Comparison of ENCODE assay signal across 17 cellular contexts in genomic region chr10:63393050-63393449, GRCh38.
DNase-seq lines count a peak whose midpoint lies in the region; ATAC-seq, FAIRE-seq and TF ChIP-seq lines count a peak whose summit lies in the region.
"Had no signal": no experiment of that assay in that cellular context is flagged by ENCODE, and none has a peak within 500 bp of the region (broad histone marks: within the 10 kb centered on the region; RNA-seq: fewer than 3 reads in every experiment).

No MANE protein-coding gene starts in this region.

- no peak for ATAC-seq in HepG2
- ATAC-seq in right lobe of liver, result no peak
- ATAC-seq in T-helper 17 cell, result no peak
- no peak for ATAC-seq in K562
- ATAC-seq in PC-3, result no peak

- TF ChIP-seq RAD21 in HepG2 (CRISPR knock-in tag; IDR thresholded peaks at IDR 0.05) (no peak), K562 (CRISPR knock-in tag; conservative IDR thresholded peaks at IDR 0.05 in 1 of 2, IDR thresholded peaks at IDR 0.05 in 1 of 2) (no peak)

- no peaks in the 10 kb centered on the region for H3K9me2 ChIP-seq in PC-3 (replicated peaks; ENCODE audit: low read length)

- POLR2A ChIA-PET in HepG2 (lab: Yijun Ruan, JAX) (no interaction called here), K562 (lab: Yijun Ruan, JAX) (no interaction called here), PC-3 (lab: Charles Lee; ENCODE audit: unreplicated experiment) (no interaction called here)

- no peaks in the 10 kb centered on the region for H3K4me1 ChIP-seq in HepG2 (ENCODE audit: insufficient read depth, low read length)
- peaks cover 0 to 8% (median 0%) of the 10 kb centered on the region in 4 donors for H3K4me1 ChIP-seq in right lobe of liver
- peaks cover 0 to 5% of the 10 kb centered on the region in 2 experiments; a peak in 2 of 5 replicates for H3K4me1 ChIP-seq in K562 (replicated peaks in 1 of 2; ENCODE audit: control insufficient read depth in 2 of 2, insufficient read depth in 2 of 2, low read length in 2 of 2)
- H3K4me1 ChIP-seq in PC-3 (ENCODE audit: insufficient read depth, low read length), result peaks cover 7% of the 10 kb centered on the region; the same call in 1 of the 2 replicates

- 0 out of 2 replicates have a peak, but pooled peaks cover 3% of the 10 kb centered on the region for H4K20me1 ChIP-seq in HepG2 (ENCODE audit: insufficient read depth, low read length)
- H4K20me1 ChIP-seq in K562 (replicated peaks; ENCODE audit: control insufficient read depth, insufficient read depth, low read length), result no peaks in the 10 kb centered on the region
- peaks cover 8% of the 10 kb centered on the region for H4K20me1 ChIP-seq in PC-3 (ENCODE audit: low read length)

- H3K9me3 ChIP-seq in HepG2 (ENCODE audit: low read length), result no peaks in the 10 kb centered on the region
- H3K9me3 ChIP-seq in right lobe of liver, result no peaks in the 10 kb centered on the region
- H3K9me3 ChIP-seq in T-helper 17 cell (ENCODE audit: control insufficient read depth, low read length, poor library complexity, severe bottlenecking), result no peaks in the 10 kb centered on the region
- H3K9me3 ChIP-seq in K562 (replicated peaks; ENCODE audit: control insufficient read depth, insufficient read depth, low read depth, low read length), result no peaks in the 10 kb centered on the region
- no peaks in the 10 kb centered on the region for H3K9me3 ChIP-seq in PC-3 (ENCODE audit: low read length)

- no peaks in the 10 kb centered on the region for H3F3A ChIP-seq in PC-3 (ENCODE audit: low read length, unreplicated experiment)

- TF ChIP-seq EP300 in HepG2 (IDR thresholded peaks at IDR 0.05; ENCODE audit: low read depth in 2 of 2, low read length in 2 of 2) (no peak), HepG2 (CRISPR knock-in tag; IDR thresholded peaks at IDR 0.05; ENCODE audit: borderline replicate concordance) (no peak), K562 (IDR thresholded peaks at IDR 0.05; ENCODE audit: low read length) (no peak)

- H3K36me3 ChIP-seq in HepG2 (replicated peaks in 1 of 2; ENCODE audit: control insufficient read depth in 1 of 2, insufficient read depth in 2 of 2, low read length in 2 of 2), result 0 out of 5 replicates have a peak, but pooled peaks cover 0 to 4% of the 10 kb centered on the region in 2 experiments
- H3K36me3 ChIP-seq in right lobe of liver, result no peaks in the 10 kb centered on the region
- no peaks in the 10 kb centered on the region for H3K36me3 ChIP-seq in K562 (ENCODE audit: control insufficient read depth, insufficient read depth, low read length)
- no peaks in the 10 kb centered on the region; the same call in 1 of the 2 replicates for H3K36me3 ChIP-seq in PC-3 (ENCODE audit: low read depth, low read length)

- no peak for FAIRE-seq in HepG2 (lab: Jason Lieb, UNC)
- no peak for FAIRE-seq in K562 (lab: Jason Lieb, UNC)
- FAIRE-seq: GM12892 had no signal

- H3K79me2 ChIP-seq in HepG2 (ENCODE audit: insufficient read depth, low read length), result peaks cover 62% of the 10 kb centered on the region
- H3K79me2 ChIP-seq in K562 (ENCODE audit: control insufficient read depth, insufficient read depth, low read length), result peaks cover 56% of the 10 kb centered on the region
- H3K79me2 ChIP-seq in PC-3 (ENCODE audit: low read length), result peaks cover 84% of the 10 kb centered on the region

- no TSS peak for BruUV-seq in HepG2 (replicated peaks; lab: Mats Ljungman, UMichigan)
- BruUV-seq in K562 (replicated peaks; lab: Mats Ljungman, UMichigan), result no TSS peak
- BruUV-seq in PC-3 (replicated peaks; lab: Mats Ljungman, UMichigan), result no TSS peak

- no peak overlapping the region for H3K4me2 ChIP-seq in HepG2 (ENCODE audit: low read depth, low read length)
- no peak overlapping the region for H3K4me2 ChIP-seq in K562 (ENCODE audit: insufficient read depth, low read length)
- H3K4me2 ChIP-seq in PC-3 (ENCODE audit: low read length), result no peak overlapping the region
- H3K4me2 ChIP-seq: BLaER1 treated with 17β-estradiol and CSF1 and Interleukin-3, amounts not matched to agents 10 nM and 100 nM had no signal

- H2AFZ ChIP-seq in HepG2 (ENCODE audit: low read length), result no peak overlapping the region
- no peak overlapping the region for H2AFZ ChIP-seq in K562 (ENCODE audit: low read depth, low read length)
- no peak overlapping the region for H2AFZ ChIP-seq in PC-3 (ENCODE audit: low read length)

- no peak overlapping the region for H3K4me3 ChIP-seq in HepG2 (replicated peaks in 1 of 3; ENCODE audit: insufficient read depth in 1 of 3, low read depth in 2 of 3, low read length in 3 of 3)
- H3K4me3 ChIP-seq in right lobe of liver, result no peak overlapping the region
- no peak overlapping the region for H3K4me3 ChIP-seq in K562
- no peak overlapping the region for H3K4me3 ChIP-seq in PC-3 (ENCODE audit: low read length)
- H3K4me3 ChIP-seq: BLaER1 treated with 17β-estradiol and CSF1 and Interleukin-3, amounts not matched to agents 10 nM and 100 nM had no signal

- in situ Hi-C loops in HepG2 (cut with HindIII; ENCODE audit: extremely low pct_ligation_motif_present, low pct_unique_long_range_greater_than_20kb) (no loop called here), K562 (cut with MboI) (no loop called here)

- no peak for DNase-seq in HepG2 (ENCODE audit: low spot score)
- no peak for DNase-seq in right lobe of liver
- no peak for DNase-seq in T-helper 17 cell
- DNase-seq in K562 (ENCODE audit: extremely low read depth in 1 of 4, low spot score in 3 of 4), result no peak
- no peak for DNase-seq in PC-3
- DNase-seq in AG08395 (ENCODE audit: low spot score), result no peak
- DNase-seq in COLO668 (lab: John Stamatoyannopoulos, UW; ENCODE audit: unreplicated experiment), result no peak
- DNase-seq: 8988T; CD4-positive, alpha-beta T cell; DMS153; DMS79; GDM1; GOT3; H9 had no signal

- TF ChIP-seq CTCF in HepG2 (CRISPR knock-in tag; IDR thresholded peaks at IDR 0.05) (no peak), right lobe of liver (IDR thresholded peaks at IDR 0.05) (no peak), K562 (IDR thresholded peaks at IDR 0.05 in 2 of 3, conservative IDR thresholded peaks at IDR 0.05 in 1 of 3; ENCODE audit: insufficient read depth in 2 of 3, low read depth in 1 of 3, low read length in 3 of 3) (no peak), PC-3 (conservative IDR thresholded peaks at IDR 0.05; ENCODE audit: low read depth, low read length) (no peak)

- peaks cover 5% of the 10 kb centered on the region for H3K36me3 Mint-ChIP-seq in T-helper 17 cell (ENCODE audit: low read depth)

- H3K9me1 ChIP-seq in K562 (ENCODE audit: control insufficient read depth, insufficient read depth, low read length), result no peaks in the 10 kb centered on the region

- H3K27ac ChIP-seq in HepG2 (ENCODE audit: extremely low read length, insufficient read depth, low read length), result no peak overlapping the region
- no peak overlapping the region for H3K27ac ChIP-seq in right lobe of liver
- no peak overlapping the region for H3K27ac ChIP-seq in K562 (ENCODE audit: extremely low read depth, low read depth, low read length)
- no peak overlapping the region for H3K27ac ChIP-seq in PC-3 (ENCODE audit: low read length)
- H3K27ac ChIP-seq: BLaER1 treated with 17β-estradiol and CSF1 and Interleukin-3, amounts not matched to agents 10 nM and 100 nM had no signal

- H3K27ac Mint-ChIP-seq in T-helper 17 cell, result peak overlapping the region; percentile 54
- H3K27ac Mint-ChIP-seq: CD4-positive, alpha-beta T cell had no signal

- peak overlapping the region; percentile 47 for H3K4me3 Mint-ChIP-seq in T-helper 17 cell
- H3K4me3 Mint-ChIP-seq: B cell; CD4-positive, alpha-beta T cell; H9 had no signal

- H3K9ac ChIP-seq in HepG2 (ENCODE audit: insufficient read depth, low read depth, low read length) (no peak overlapping the region), K562 (ENCODE audit: insufficient read depth in 1 of 2, low read depth in 2 of 2, low read length in 2 of 2) (no peak overlapping the region), PC-3 (ENCODE audit: low read length) (no peak overlapping the region)
- H3K9ac ChIP-seq: BLaER1 treated with 17β-estradiol and CSF1 and Interleukin-3, amounts not matched to agents 10 nM and 100 nM had no signal

- TF ChIP-seq POLR2A in HepG2 (IDR thresholded peaks at IDR 0.05; ENCODE audit: insufficient read depth in 1 of 2, low read depth in 2 of 2, low read length in 2 of 2) (no peak), right lobe of liver (IDR thresholded peaks at IDR 0.05) (no peak), K562 (conservative IDR thresholded peaks at IDR 0.05) (no peak)

- intact Hi-C loops in HepG2 (cut with micrococcal nuclease; ENCODE audit: unreplicated experiment), result no loop called here
- intact Hi-C loops in right lobe of liver (cut with DNase I), result no loop called here
- intact Hi-C loops in K562 (cut with micrococcal nuclease), result no loop called here
- intact Hi-C loops in PC-3 (cut with micrococcal nuclease), result no loop called here

- H3K27me3 ChIP-seq in HepG2 (ENCODE audit: control insufficient read depth in 1 of 2, insufficient read depth in 2 of 2, low read length in 2 of 2) (no peaks in the 10 kb centered on the region), right lobe of liver (no peaks in the 10 kb centered on the region), K562 (ENCODE audit: control insufficient read depth in 2 of 2, insufficient read depth in 2 of 2, low read length in 2 of 2) (no peaks in the 10 kb centered on the region), PC-3 (ENCODE audit: low read length) (no peaks in the 10 kb centered on the region)
- H3K27me3 ChIP-seq: BLaER1 treated with 17β-estradiol and CSF1 and Interleukin-3, amounts not matched to agents 10 nM and 100 nM had no signal

- WGBS in HepG2 (ENCODE audit: low lambda C conversion rate), result 96% methylated on average over 7 of the region's 7 CpGs
- 83% methylated on average over 6 of the region's 7 CpGs for WGBS in right lobe of liver (ENCODE audit: insufficient coverage, low coverage, low lambda C conversion rate, missing lambda C conversion rate)
- whole genome bisulfite sequencing in K562 (ENCODE audit: insufficient coverage, low coverage, missing lambda C conversion rate), result 96% methylated on average over 7 of the region's 7 CpGs

- H3K4me1 Mint-ChIP-seq in T-helper 17 cell, result peaks cover 27% of the 10 kb centered on the region

- no peaks in the 10 kb centered on the region for H3K27me3 Mint-ChIP-seq in T-helper 17 cell
- H3K27me3 Mint-ChIP-seq: B cell; CD4-positive, alpha-beta T cell had no signal

- CTCF ChIA-PET in HepG2 (lab: Yijun Ruan, JAX; ENCODE audit: low intra/inter-chr PET ratio, low total read pairs) (no interaction called here), K562 (lab: Yijun Ruan, JAX; ENCODE audit: low intra/inter-chr PET ratio) (no interaction called here), PC-3 (lab: Charles Lee) (no interaction called here)

TF ChIP-seq in HepG2, 621 proteins besides CTCF, POLR2A, EP300 and RAD21 (continues in another document):
- TF ChIP-seq ZNF772 (CRISPR knock-in tag; IDR thresholded peaks at IDR 0.05) (no peak), ZNF121 (CRISPR knock-in tag; IDR thresholded peaks at IDR 0.05) (0 out of 2 replicates have a peak, but pooled peaks have one; percentile 24)

TF ChIP-seq in K562, 482 proteins besides CTCF, POLR2A, EP300 and RAD21 (continues in another document):
- TF ChIP-seq ZNF121 (CRISPR knock-in tag; conservative IDR thresholded peaks at IDR 0.05) (peak; percentile 85), STAG1 (CRISPR knock-in tag; IDR thresholded peaks at IDR 0.05; ENCODE audit: borderline replicate concordance) (no peak), FOXA1 (IDR thresholded peaks at IDR 0.05; ENCODE audit: borderline replicate concordance) (no peak)

Comparison
In these comparisons a context has a peak if more than half of its experiments do, and no peak if none do; other contexts are left out.
1. Of the 241 proteins assayed by ChIP-seq in both HepG2 and K562: peak only in HepG2: none; only in K562: none; in both: ZNF121; in neither: 240.